Comparison of ENCODE assay signal across 1 cellular context in genomic region chr9:128191406-128192046, GRCh38.
TF ChIP-seq lines count a peak whose summit lies in the region.

Gene CIZ1, minus strand, starts transcription at chr9:128191572. Its CDS starts 715 bp downstream, at chr9:128190857.

TF ChIP-seq in HepG2, 621 proteins besides CTCF, POLR2A, EP300 and RAD21 (continued from another document and continues in another):
- TF ChIP-seq ZBTB43 (CRISPR knock-in tag; conservative IDR thresholded peaks at IDR 0.05): no peak; the same call in 1 of the 2 replicates
- TF ChIP-seq PPARG (CRISPR knock-in tag; conservative IDR thresholded peaks at IDR 0.05): no peak
- TF ChIP-seq ZNF275 (CRISPR knock-in tag; IDR thresholded peaks at IDR 0.05; ENCODE audit: borderline replicate concordance): no peak
- TF ChIP-seq ZFYVE20 (CRISPR knock-in tag; IDR thresholded peaks at IDR 0.05; ENCODE audit: borderline replicate concordance, low read depth): no peak
- peak; percentile 62; the same call in 1 of the 2 replicates for TF ChIP-seq NKX3-1 (CRISPR knock-in tag; IDR thresholded peaks at IDR 0.05)
- no peak for TF ChIP-seq HMG20B (CRISPR knock-in tag; conservative IDR thresholded peaks at IDR 0.05)
- no peak; the same call in 1 of the 2 replicates for TF ChIP-seq ZNF816 (CRISPR knock-in tag; IDR thresholded peaks at IDR 0.05; ENCODE audit: borderline replicate concordance)
- peak; percentile 85 for TF ChIP-seq TAF1 (CRISPR knock-in tag; IDR thresholded peaks at IDR 0.05)
- TF ChIP-seq ZIK1 (CRISPR knock-in tag; IDR thresholded peaks at IDR 0.05; ENCODE audit: borderline replicate concordance, low read depth): peak; percentile 52; the same call in 1 of the 2 replicates
- no peak for TF ChIP-seq RORA (CRISPR knock-in tag; IDR thresholded peaks at IDR 0.05)
- TF ChIP-seq FOXA3 (CRISPR knock-in tag; IDR thresholded peaks at IDR 0.05): no peak
- peak; percentile 29 for TF ChIP-seq ZNF883 (CRISPR knock-in tag; IDR thresholded peaks at IDR 0.05; ENCODE audit: not compliant biosample characterization)
- TF ChIP-seq TP53 (CRISPR knock-in tag; conservative IDR thresholded peaks at IDR 0.05): no peak
- peak; percentile 54; the same call in 1 of the 2 replicates for TF ChIP-seq GFI1 (CRISPR knock-in tag; IDR thresholded peaks at IDR 0.05; ENCODE audit: borderline replicate concordance)
- TF ChIP-seq RFX1 (IDR thresholded peaks at IDR 0.05): no peak
- TF ChIP-seq NFRKB (IDR thresholded peaks at IDR 0.05): no peak
- no peak for TF ChIP-seq ZNF292 (CRISPR knock-in tag; IDR thresholded peaks at IDR 0.05; ENCODE audit: borderline replicate concordance, low read depth)
- TF ChIP-seq ZNF10 (CRISPR knock-in tag; IDR thresholded peaks at IDR 0.05; ENCODE audit: borderline replicate concordance, low read depth): no peak
- TF ChIP-seq AHDC1 (CRISPR knock-in tag; IDR thresholded peaks at IDR 0.05; ENCODE audit: borderline replicate concordance): no peak
- TF ChIP-seq ZNF615 (CRISPR knock-in tag; IDR thresholded peaks at IDR 0.05; ENCODE audit: borderline replicate concordance): no peak
- TF ChIP-seq MED1 (CRISPR knock-in tag; IDR thresholded peaks at IDR 0.05): peak; percentile 72
- no peak for TF ChIP-seq AHR (CRISPR knock-in tag; IDR thresholded peaks at IDR 0.05)
- no peak for TF ChIP-seq REXO4 (CRISPR knock-in tag; IDR thresholded peaks at IDR 0.05; ENCODE audit: borderline replicate concordance)
- 0 out of 2 replicates have a peak, but pooled peaks have one; percentile 74 for TF ChIP-seq TARDBP (CRISPR knock-in tag; IDR thresholded peaks at IDR 0.05)
- no peak for TF ChIP-seq FLYWCH1 (CRISPR knock-in tag; IDR thresholded peaks at IDR 0.05)
- no peak for TF ChIP-seq ZNF281 (CRISPR knock-in tag; IDR thresholded peaks at IDR 0.05; ENCODE audit: borderline replicate concordance)
- peak; percentile 39; the same call in 1 of the 2 replicates for TF ChIP-seq CCDC6 (CRISPR knock-in tag; IDR thresholded peaks at IDR 0.05)
- no peak for TF ChIP-seq SSRP1 (CRISPR knock-in tag; IDR thresholded peaks at IDR 0.05)
- TF ChIP-seq ZNF781 (CRISPR knock-in tag; IDR thresholded peaks at IDR 0.05; ENCODE audit: borderline replicate concordance, not compliant biosample characterization): peak; percentile 58
- no peak for TF ChIP-seq ZBTB42 (CRISPR knock-in tag; IDR thresholded peaks at IDR 0.05)
- no peak for TF ChIP-seq NFYC (CRISPR knock-in tag; IDR thresholded peaks at IDR 0.05)
- no peak for TF ChIP-seq FOXO4 (CRISPR knock-in tag; conservative IDR thresholded peaks at IDR 0.05)
- no peak for TF ChIP-seq HDAC6 (IDR thresholded peaks at IDR 0.05; ENCODE audit: low read depth, low read length)
- TF ChIP-seq BRF2 (CRISPR knock-in tag; IDR thresholded peaks at IDR 0.05): peak; percentile 82; the same call in 1 of the 2 replicates
- TF ChIP-seq CHD2 (IDR thresholded peaks at IDR 0.05; ENCODE audit: low read depth, low read length): no peak
- no peak for TF ChIP-seq ZNF570 (CRISPR knock-in tag; IDR thresholded peaks at IDR 0.05; ENCODE audit: borderline replicate concordance)
- peak; percentile 17; the same call in 1 of the 2 replicates for TF ChIP-seq FOXK2 (IDR thresholded peaks at IDR 0.05)
- TF ChIP-seq ZSCAN5A (CRISPR knock-in tag; IDR thresholded peaks at IDR 0.05; ENCODE audit: borderline replicate concordance): peak; percentile 72; the same call in 1 of the 2 replicates
- 0 out of 2 replicates have a peak, but pooled peaks have one; percentile 52 for TF ChIP-seq ZC3H13 (CRISPR knock-in tag; IDR thresholded peaks at IDR 0.05)
- no peak for TF ChIP-seq JUN (CRISPR knock-in tag; IDR thresholded peaks at IDR 0.05)
- TF ChIP-seq ZNF567 (CRISPR knock-in tag; IDR thresholded peaks at IDR 0.05; ENCODE audit: borderline replicate concordance): no peak
- TF ChIP-seq CEBPG (CRISPR knock-in tag; IDR thresholded peaks at IDR 0.05): no peak
- TF ChIP-seq ZNF367 (CRISPR knock-in tag; IDR thresholded peaks at IDR 0.05; ENCODE audit: borderline replicate concordance): no peak
- TF ChIP-seq SP1 (IDR thresholded peaks at IDR 0.05): no peak
- TF ChIP-seq SP1 (CRISPR knock-in tag; IDR thresholded peaks at IDR 0.05): peak; percentile 34; the same call in 1 of the 2 replicates
- peak; percentile 32; the same call in 1 of the 2 replicates for TF ChIP-seq ZFAT (CRISPR knock-in tag; conservative IDR thresholded peaks at IDR 0.05)
- no peak for TF ChIP-seq HIVEP1 (CRISPR knock-in tag; IDR thresholded peaks at IDR 0.05)
- TF ChIP-seq KLF9 (CRISPR knock-in tag; IDR thresholded peaks at IDR 0.05; ENCODE audit: low read depth): no peak
- no peak for TF ChIP-seq ZNF576 (CRISPR knock-in tag; IDR thresholded peaks at IDR 0.05)
- no peak for TF ChIP-seq PITX1 (CRISPR knock-in tag; IDR thresholded peaks at IDR 0.05)
- TF ChIP-seq DPF2 (CRISPR knock-in tag; IDR thresholded peaks at IDR 0.05; ENCODE audit: borderline replicate concordance, low read depth): no peak
- no peak for TF ChIP-seq ZNF839 (CRISPR knock-in tag; IDR thresholded peaks at IDR 0.05; ENCODE audit: borderline replicate concordance)
- no peak for TF ChIP-seq ZNF20 (CRISPR knock-in tag; IDR thresholded peaks at IDR 0.05)
- 0 out of 2 replicates have a peak, but pooled peaks have one; percentile 22 for TF ChIP-seq SOX5 (CRISPR knock-in tag; IDR thresholded peaks at IDR 0.05; ENCODE audit: borderline replicate concordance)
